7 cellular contexts compared by ENCODE assay signal in genomic region chr1:6358757-6359567, GRCh38. TPM values are rescaled to one million over a fixed set of nuclear protein-coding genes. Genes with fewer than 3 reads are reported as not detected.
A peak's percentile ranks its signal among the peaks of the same experiment; 100 is the strongest.
DNase-seq lines count a peak whose midpoint lies in the region; ATAC-seq, FAIRE-seq and TF ChIP-seq lines count a peak whose summit lies in the region.

No MANE protein-coding gene starts in this region.

- H3K4me1 ChIP-seq in gastroesophageal sphincter: peaks cover 0 to 48% (median 28%) of the 10 kb centered on the region in 3 donors
- H3K4me1 ChIP-seq in sigmoid colon: peaks cover 0 to 39% (median 37%) of the 10 kb centered on the region in 4 donors

- peaks cover 39% of the 10 kb centered on the region for H3K4me1 Mint-ChIP-seq in activated T-helper 2 cell treated with anti-CD3 and anti-CD28 coated beads, Interferon-gamma antibody, Interleukin-2, Interleukin-4, amounts not matched to agents 10 μg/mL and 5 μg/mL and 100 μg/mL, durations not matched to agents 14 hours and 24 hours and 36 hours (ENCODE audit: low read depth)

- H3K4me3 ChIP-seq in Jurkat, Clone E6-1 (ENCODE audit: low read length): peak overlapping the region; percentile 36
- H3K4me3 ChIP-seq in gastroesophageal sphincter: peak overlapping the region in 1 of 2 donors; percentile 5
- H3K4me3 ChIP-seq in sigmoid colon: no peak overlapping the region

- H3K9me3 Mint-ChIP-seq in activated T-helper 2 cell treated with anti-CD3 and anti-CD28 coated beads, Interferon-gamma antibody, Interleukin-2, Interleukin-4, amounts not matched to agents 10 μg/mL and 5 μg/mL and 100 μg/mL, durations not matched to agents 14 hours and 24 hours and 36 hours: no peaks in the 10 kb centered on the region

- FAIRE-seq in GM18507 (lab: Jason Lieb, UNC): peak; percentile 45

- H3K4me3 Mint-ChIP-seq in activated T-helper 2 cell treated with anti-CD3 and anti-CD28 coated beads, Interferon-gamma antibody, Interleukin-2, Interleukin-4, amounts not matched to agents 10 μg/mL and 5 μg/mL and 100 μg/mL, durations not matched to agents 14 hours and 24 hours and 36 hours (ENCODE audit: low read depth): peak overlapping the region; percentile 54

- no peak for TF ChIP-seq CTCF in gastroesophageal sphincter (IDR thresholded peaks at IDR 0.05)
- TF ChIP-seq CTCF in sigmoid colon (IDR thresholded peaks at IDR 0.05): no peak

- H3K27ac ChIP-seq in gastroesophageal sphincter: peak overlapping the region; percentile 43 to 87 (median 79)
- H3K27ac ChIP-seq in sigmoid colon: peak overlapping the region; percentile 70 to 77 (median 76)

- H3K36me3 Mint-ChIP-seq in activated T-helper 2 cell treated with anti-CD3 and anti-CD28 coated beads, Interferon-gamma antibody, Interleukin-2, Interleukin-4, amounts not matched to agents 10 μg/mL and 5 μg/mL and 100 μg/mL, durations not matched to agents 14 hours and 24 hours and 36 hours (ENCODE audit: low read depth): peaks cover 13% of the 10 kb centered on the region

- WGBS in gastroesophageal sphincter (ENCODE audit: low coverage in 1 of 2), 2 donors: 17 to 50% methylated on average over 2 to 3 of the region's 15 CpGs
- WGBS in sigmoid colon, 2 donors: 8 to 21% methylated on average over 15 of the region's 15 CpGs

- TF ChIP-seq EP300 in gastroesophageal sphincter (IDR thresholded peaks at IDR 0.05) (no peak), sigmoid colon (IDR thresholded peaks at IDR 0.05) (no peak)

- intact Hi-C loops in activated T-helper 2 cell treated with anti-CD3 and anti-CD28 coated beads, Interferon-gamma antibody, Interleukin-2, Interleukin-4, amounts not matched to agents 10 μg/mL and 5 μg/mL and 100 μg/mL, durations not matched to agents 14 hours and 24 hours and 36 hours (cut with micrococcal nuclease): loop anchor here (1.0 kb wide), 1 partner anchor 34 kb away; the partner anchor contains the start of gene ACOT7
- intact Hi-C loops in sigmoid colon (cut with DNase I): no loop called here

- H3K27me3 ChIP-seq in gastroesophageal sphincter: no peaks in the 10 kb centered on the region
- H3K27me3 ChIP-seq in sigmoid colon: no peaks in the 10 kb centered on the region

- DNase-seq in GM18507 (ENCODE audit: extremely low spot score, insufficient read length, low read depth): no peak
- DNase-seq in Jurkat, Clone E6-1 (ENCODE audit: low read depth, low spot score): peak; percentile 61
- DNase-seq in activated T-helper 2 cell treated with anti-CD3 and anti-CD28 coated beads, Interferon-gamma antibody, Interleukin-2, Interleukin-4, amounts not matched to agents 10 μg/mL and 5 μg/mL and 100 μg/mL, durations not matched to agents 14 hours and 24 hours and 36 hours (ENCODE audit: low spot score): peak; percentile 62
- no peak for DNase-seq in sigmoid colon
- no peak for DNase-seq in NOMO-1 treated with dmso at 0.1 percent for 144 hours (lab: John Stamatoyannopoulos, UW; ENCODE audit: unreplicated experiment)
- no peak for DNase-seq in NCI-H446 treated with DMSO at 0.1 percent for 48 hours (lab: John Stamatoyannopoulos, UW)

- peak overlapping the region; percentile 92 for H3K27ac Mint-ChIP-seq in activated T-helper 2 cell treated with anti-CD3 and anti-CD28 coated beads, Interferon-gamma antibody, Interleukin-2, Interleukin-4, amounts not matched to agents 10 μg/mL and 5 μg/mL and 100 μg/mL, durations not matched to agents 14 hours and 24 hours and 36 hours

- H3K9me3 ChIP-seq in gastroesophageal sphincter (no peaks in the 10 kb centered on the region), sigmoid colon (no peaks in the 10 kb centered on the region)

- H3K36me3 ChIP-seq in gastroesophageal sphincter (no peaks in the 10 kb centered on the region), sigmoid colon (no peaks in the 10 kb centered on the region)

- ATAC-seq in gastroesophageal sphincter: peak; percentile 26

- no peaks in the 10 kb centered on the region for H3K27me3 Mint-ChIP-seq in activated T-helper 2 cell treated with anti-CD3 and anti-CD28 coated beads, Interferon-gamma antibody, Interleukin-2, Interleukin-4, amounts not matched to agents 10 μg/mL and 5 μg/mL and 100 μg/mL, durations not matched to agents 14 hours and 24 hours and 36 hours (ENCODE audit: low read depth)

- no peak for TF ChIP-seq POLR2A in gastroesophageal sphincter (IDR thresholded peaks at IDR 0.05)
- TF ChIP-seq POLR2A in sigmoid colon (IDR thresholded peaks at IDR 0.05): no peak

RNA-seq across cellular contexts. Expression of gene ACOT7, which starts 34.6 kb away (rescaled TPM):
- 180 TPM for polyA plus RNA-seq in Jurkat, Clone E6-1 (2012; ENCODE audit: insufficient read depth, insufficient read length)
- total RNA-seq in activated T-helper 2 cell treated with anti-CD3 and anti-CD28 coated beads, Interferon-gamma antibody, Interleukin-2, Interleukin-4, amounts not matched to agents 10 μg/mL and 5 μg/mL and 100 μg/mL, durations not matched to agents 14 hours and 24 hours and 36 hours: 128 and 132 TPM in 2 replicates
- total RNA-seq in gastroesophageal sphincter: 10 to 100 TPM; 22.3 to 32.5 (median 25.0) TPM
- 10 to 100 TPM; 17.9 to 26.5 (median 22.2) TPM for total RNA-seq in sigmoid colon
- 10 to 100 TPM; 54.7 to 81.0 (median 78.8) TPM for polyA plus RNA-seq in sigmoid colon

Comparison
In these comparisons a context has a peak if more than half of its experiments do, and no peak if none do; other contexts are left out.
1. DNase-seq: peak in Jurkat, Clone E6-1 (single experiment) and activated T-helper 2 cell treated with anti-CD3 and anti-CD28 coated beads, Interferon-gamma antibody, Interleukin-2, Interleukin-4, amounts not matched to agents 10 μg/mL and 5 μg/mL and 100 μg/mL, durations not matched to agents 14 hours and 24 hours and 36 hours (single experiment); none in GM18507 (single experiment), sigmoid colon (single experiment), NOMO-1 treated with dmso at 0.1 percent for 144 hours (single experiment) and NCI-H446 treated with DMSO at 0.1 percent for 48 hours (single experiment).